In the genomic region with DNA sequence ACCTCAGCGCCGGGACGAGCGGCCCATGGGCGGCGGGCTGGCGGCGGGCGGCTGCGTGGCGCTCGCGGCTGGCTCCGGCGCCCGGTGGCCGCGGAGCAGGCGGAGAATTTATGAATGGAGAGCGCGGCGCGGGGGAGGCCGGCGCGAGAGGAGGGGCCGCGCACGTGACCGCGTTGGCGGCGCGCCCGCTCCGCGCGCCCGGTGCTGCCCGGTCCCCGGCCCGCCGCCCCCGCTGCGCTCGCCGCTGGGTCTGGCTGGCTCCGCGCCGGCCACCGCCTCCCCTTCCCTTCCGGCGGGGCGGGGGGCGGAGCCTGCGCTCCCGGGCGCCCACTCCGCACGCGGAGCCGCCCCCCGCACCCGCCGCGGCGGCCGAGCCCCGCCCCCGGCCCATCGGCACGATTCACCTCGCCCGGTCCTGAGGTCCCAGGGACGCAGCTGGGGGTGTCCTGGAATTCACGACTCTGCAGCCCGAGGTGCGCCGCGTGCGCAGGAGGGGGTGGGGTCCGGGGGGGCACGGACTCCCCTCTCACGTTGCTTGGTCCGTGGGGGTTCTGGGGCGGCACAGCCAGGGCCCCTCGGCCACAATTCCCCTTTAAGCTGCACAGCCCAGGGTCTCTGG, we compare ENCODE assay signal across 8 cellular contexts.
A peak's percentile ranks its signal among the peaks of the same experiment; 100 is the strongest.
DNase-seq lines count a peak whose midpoint lies in the region; ATAC-seq and TF ChIP-seq lines count a peak whose summit lies in the region.

A gene with protein sequence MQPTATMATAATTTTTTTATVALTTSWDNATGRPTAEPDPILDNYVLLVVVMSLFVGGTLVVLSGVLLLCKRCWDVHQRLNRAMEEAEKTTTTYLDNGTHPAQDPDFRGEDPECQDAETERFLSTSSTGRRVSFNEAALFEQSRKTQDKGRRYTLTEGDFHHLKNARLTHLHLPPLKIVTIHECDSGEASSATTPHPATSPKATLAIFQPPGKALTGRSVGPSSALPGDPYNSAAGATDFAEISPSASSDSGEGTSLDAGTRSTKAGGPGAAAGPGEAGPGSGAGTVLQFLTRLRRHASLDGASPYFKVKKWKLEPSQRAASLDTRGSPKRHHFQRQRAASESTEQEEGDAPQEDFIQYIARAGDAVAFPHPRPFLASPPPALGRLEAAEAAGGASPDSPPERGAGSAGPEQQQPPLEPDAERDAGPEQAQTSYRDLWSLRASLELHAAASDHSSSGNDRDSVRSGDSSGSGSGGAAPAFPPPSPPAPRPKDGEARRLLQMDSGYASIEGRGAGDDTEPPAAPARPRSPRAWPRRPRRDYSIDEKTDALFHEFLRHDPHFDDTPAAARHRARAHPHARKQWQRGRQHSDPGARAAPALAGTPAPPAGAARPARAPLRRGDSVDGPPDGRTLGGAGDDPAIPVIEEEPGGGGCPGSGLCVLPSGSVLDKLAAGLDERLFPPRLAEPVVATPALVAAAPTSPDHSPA (minus strand): TSS at position 252 of the 619 bp plus-strand sequence. CDS start 1,905 bp downstream, outside the sequence.

- H3F3A ChIP-seq in Loucy (ENCODE audit: low read depth) = peaks cover 10% of the 10 kb centered on the region; the same call in 1 of the 2 replicates

- H3K27ac ChIP-seq in stomach smooth muscle (ENCODE audit: low read length) = peak within 1 kb of the TSS; percentile 89

- H3K4me1 ChIP-seq in Loucy (ENCODE audit: insufficient read depth, low read length, poor library complexity, severe bottlenecking) (peaks cover 11% of the 10 kb centered on the region), stomach smooth muscle (ENCODE audit: control insufficient read depth, insufficient read depth, low read length) (peaks cover 51% of the 10 kb centered on the region)

- ATAC-seq in HG02981 (IDR thresholded peaks at IDR 0.05; ENCODE audit: unreplicated experiment) = no peak

- H3K9me3 ChIP-seq in Loucy (ENCODE audit: insufficient read depth, low read depth, low read length) = no peaks in the 10 kb centered on the region
- no peaks in the 10 kb centered on the region for H3K9me3 ChIP-seq in stomach smooth muscle (ENCODE audit: control insufficient read depth in 2 of 2, low read length in 2 of 2)

- H2AFZ ChIP-seq in Loucy (ENCODE audit: low read length) = no peak within 1 kb of the TSS

- TF ChIP-seq CTCF in Loucy (conservative IDR thresholded peaks at IDR 0.05; ENCODE audit: low read length) (no peak), astrocyte of the cerebellum (IDR thresholded peaks at IDR 0.05; ENCODE audit: low read depth, low read length, missing control alignments) (no peak)

- peak within 1 kb of the TSS; percentile 68 for H3K4me2 ChIP-seq in Loucy (ENCODE audit: low read depth, low read length, poor library complexity, severe bottlenecking)

- peaks cover 13% of the 10 kb centered on the region for H3K79me2 ChIP-seq in Loucy (ENCODE audit: insufficient read depth, low read length)

- no peak within 1 kb of the TSS for H3K9ac ChIP-seq in Loucy (ENCODE audit: low read depth, low read length, poor library complexity, severe bottlenecking)
- H3K9ac ChIP-seq in stomach smooth muscle (ENCODE audit: low read length in 2 of 2) = peak within 1 kb of the TSS in 1 of 2 donors; percentile 42

- H3K36me3 ChIP-seq in Loucy (ENCODE audit: insufficient read depth, low read length) (no peaks in the 10 kb centered on the region), stomach smooth muscle (ENCODE audit: control insufficient read depth in 2 of 2, insufficient read depth in 2 of 2, low read length in 2 of 2) (no peaks in the 10 kb centered on the region)

- H3K27me3 ChIP-seq in Loucy (ENCODE audit: insufficient read depth, low read length, poor library complexity, severe bottlenecking) (no peaks in the 10 kb centered on the region), stomach smooth muscle (ENCODE audit: control insufficient read depth in 1 of 2, insufficient read depth in 2 of 2, low read length in 2 of 2) (peaks cover 0 to 8% of the 10 kb centered on the region in 2 donors)

- in situ Hi-C loops in astrocyte of the cerebellum (cut with HindIII; ENCODE audit: low sequenced_read_pairs) = no loop called here

- H3K9me2 ChIP-seq in Loucy (replicated peaks; ENCODE audit: low read depth, low read length) = no peaks in the 10 kb centered on the region

- H3K4me3 ChIP-seq in Loucy (ENCODE audit: low read length, poor library complexity, severe bottlenecking) (peak within 1 kb of the TSS; percentile 61), astrocyte of the cerebellum (ENCODE audit: low read depth, low read length) (peak within 1 kb of the TSS; percentile 60), stomach smooth muscle (ENCODE audit: low read length in 2 of 2) (peak within 1 kb of the TSS; percentile 57 to 72)

- no peaks in the 10 kb centered on the region for H4K20me1 ChIP-seq in Loucy (ENCODE audit: insufficient read depth, low read length, poor library complexity, severe bottlenecking)

- DNase-seq in ELR (ENCODE audit: low read depth) = peak; percentile 60
- no peak for DNase-seq in astrocyte of the cerebellum (ENCODE audit: low read depth)
- DNase-seq in iPS-NIHi11 (ENCODE audit: low spot score) = peak; percentile 84
- no peak for DNase-seq in NK-92 (lab: John Stamatoyannopoulos, UW; ENCODE audit: unreplicated experiment)
- DNase-seq in NOMO-1 treated with dmso at 0.1 percent for 144 hours (lab: John Stamatoyannopoulos, UW; ENCODE audit: unreplicated experiment) = no peak

Comparison
In these comparisons a context has a peak if more than half of its experiments do, and no peak if none do; other contexts are left out.
1. DNase-seq: peak in ELR (single experiment) and iPS-NIHi11 (single experiment); none in astrocyte of the cerebellum (single experiment), NK-92 (single experiment) and NOMO-1 treated with dmso at 0.1 percent for 144 hours (single experiment).
2. Peak in every context shown above with its lines, with median percentiles within 50 percentile points of each other: H3K4me3 ChIP-seq.